Comparison of ENCODE assay signal across 12 cellular contexts in genomic region chr4:23932186-23932585, GRCh38. TPM values are rescaled to one million over a fixed set of nuclear protein-coding genes. Genes with fewer than 3 reads are reported as not detected.
"Had no signal": no experiment of that assay in that cellular context is flagged by ENCODE, and none has a peak within 500 bp of the region (broad histone marks: within the 10 kb centered on the region; RNA-seq: fewer than 3 reads in every experiment).

No MANE protein-coding gene starts in this region.

- H3K9me3 ChIP-seq: pancreas, uterus had no signal

- H3K4me1 ChIP-seq: pancreas, uterus had no signal

- FAIRE-seq: keratinocyte, pancreas had no signal

- H3K27ac ChIP-seq: pancreas, uterus had no signal

- DNase-seq: activated CD4-positive, alpha-beta T cell treated with anti-CD3 and anti-CD28 coated beads for 48 hours; activated CD8-positive, alpha-beta memory T cell treated with anti-CD3 and anti-CD28 coated beads, Interleukin-2, amount 50 U/mL, for 48 hours; activated CD8-positive, alpha-beta T cell treated with anti-CD3 and anti-CD28 coated beads, Interleukin-2, amount 10 ng/mL, durations not matched to agents 7 days and 5 days; activated naive CD4-positive, alpha-beta T cell; pancreas; stimulated activated CD4-positive, alpha-beta T cell treated with anti-CD3 and anti-CD28 coated beads, Interleukin-15, amount 100 ng/mL, for 24 hours; stimulated activated CD4-positive, alpha-beta T cell treated with anti-CD3 and anti-CD28 coated beads, Interleukin-4, amount 100 ng/mL, for 24 hours; stimulated activated naive CD8-positive, alpha-beta T cell treated with anti-CD3 and anti-CD28 coated beads, Interleukin-15, amount 100 ng/mL, for 72 hours; uterus had no signal

- H3K4me3 ChIP-seq: pancreas, uterus had no signal

- H3K36me3 ChIP-seq: pancreas, uterus had no signal

- H3K27me3 ChIP-seq: pancreas, uterus had no signal

- ATAC-seq: activated CD8-positive, alpha-beta T cell treated with anti-CD3 and anti-CD28 coated beads, Interleukin-2, amount 10 ng/mL, durations not matched to agents 7 days and 5 days; stimulated activated naive CD8-positive, alpha-beta T cell treated with anti-CD3 and anti-CD28 coated beads, Interleukin-15, amount 100 ng/mL, for 72 hours had no signal

RNA-seq across cellular contexts. Expression of gene PPARGC1A, which starts 42.3 kb away (rescaled TPM):
- total RNA-seq: activated CD8-positive, alpha-beta T cell treated with anti-CD3 and anti-CD28 coated beads, Interleukin-2, amount 10 ng/mL, durations not matched to agents 7 days and 5 days; activated T-helper 1 cell treated with anti-CD3 and anti-CD28 coated beads, Interleukin-12 subunit alpha, Interleukin-12 subunit beta, Interleukin-2, Interleukin-4 antibody, amounts not matched to agents 30 ng/mL and 10 ng/mL and 1 ng/mL, durations not matched to agents 14 hours and 24 hours and 36 hours; T-helper 1 cell treated with Interleukin-12 subunit alpha and Interleukin-12 subunit beta and Interleukin-4 antibody, amounts not matched to agents 30 ng/mL and 1 ng/mL, for 36 hours had no signal
